18 cellular contexts compared by ENCODE assay signal in the genomic region with DNA sequence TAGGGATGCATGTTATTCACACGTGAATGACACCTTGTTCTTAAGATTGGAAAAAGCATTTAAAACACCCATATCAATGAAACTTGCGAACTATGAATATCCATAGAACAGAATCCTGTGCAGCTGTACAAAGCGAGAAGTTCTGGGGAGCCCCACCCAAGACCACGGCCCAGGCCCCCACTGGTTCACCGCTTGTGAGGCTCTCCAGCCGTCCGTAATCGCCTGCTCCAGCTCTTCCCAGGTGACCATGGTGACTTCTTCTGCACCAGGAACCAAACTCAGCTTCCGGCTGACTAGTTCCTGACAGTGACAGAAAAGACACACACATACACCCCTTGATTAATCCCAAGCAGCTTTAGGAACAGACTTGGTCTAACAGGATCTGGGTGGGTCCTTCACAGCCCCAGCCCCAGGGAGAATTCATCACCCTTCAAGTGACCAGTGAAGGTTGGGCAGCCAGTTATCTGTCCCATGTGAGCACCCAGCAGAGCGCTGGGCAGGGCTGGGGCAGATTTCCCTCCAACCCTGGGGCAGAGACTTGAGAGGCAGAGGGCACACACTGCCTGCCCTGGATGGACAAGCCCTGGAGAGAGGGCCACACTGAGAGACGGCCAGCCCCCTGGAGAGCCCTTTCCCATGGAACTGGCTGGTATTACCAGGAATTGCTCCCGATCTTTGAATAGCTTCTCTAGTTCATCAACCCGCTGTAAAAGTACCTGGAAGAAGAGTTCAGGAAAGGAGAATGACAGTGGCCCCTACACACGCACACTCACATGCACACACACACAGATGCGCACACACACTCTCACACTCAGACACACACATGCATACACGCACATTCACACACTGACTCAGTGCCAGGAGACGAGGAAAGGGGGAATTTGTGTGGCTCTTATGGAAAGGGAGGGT. TPM values are rescaled to one million over a fixed set of nuclear protein-coding genes. Genes with fewer than 3 reads are reported as not detected.
DNase-seq lines count a peak whose midpoint lies in the region; ATAC-seq and TF ChIP-seq lines count a peak whose summit lies in the region.
"Had no signal": no experiment of that assay in that cellular context is flagged by ENCODE, and none has a peak within 500 bp of the region (broad histone marks: within the 10 kb centered on the region; RNA-seq: fewer than 3 reads in every experiment).

No MANE protein-coding gene starts in this region.

- H3K27ac ChIP-seq in PC-3 (ENCODE audit: low read length): no peak overlapping the region
- H3K27ac ChIP-seq: KMS-11 had no signal

- no peak overlapping the region for H3K4me2 ChIP-seq in PC-3 (ENCODE audit: low read length)
- H3K4me2 ChIP-seq: GM23338, KMS-11 had no signal

- no peaks in the 10 kb centered on the region for H3K9me3 ChIP-seq in PC-3 (ENCODE audit: low read length)

- H2AFZ ChIP-seq in PC-3 (ENCODE audit: low read length): no peak overlapping the region
- H2AFZ ChIP-seq: GM23338 had no signal

- H3K4me1 ChIP-seq in PC-3 (ENCODE audit: insufficient read depth, low read length): 0 out of 2 replicates have a peak, but pooled peaks cover 7% of the 10 kb centered on the region

- TF ChIP-seq CTCF in GM10248 (IDR thresholded peaks at IDR 0.05; ENCODE audit: control extremely low read depth, extremely low read depth, low read depth, missing control alignments) (no peak), PC-3 (conservative IDR thresholded peaks at IDR 0.05; ENCODE audit: low read depth, low read length) (no peak)

- H3K9me2 ChIP-seq in PC-3 (replicated peaks; ENCODE audit: low read length): no peaks in the 10 kb centered on the region

- no peaks in the 10 kb centered on the region for H3K79me2 ChIP-seq in PC-3 (ENCODE audit: low read length)

- POLR2A ChIA-PET in GM10248 (lab: Yijun Ruan, JAX): no interaction called here
- POLR2A ChIA-PET in PC-3 (lab: Charles Lee; ENCODE audit: unreplicated experiment): no interaction called here

- 0 out of 2 replicates have a peak, but pooled peaks cover 4% of the 10 kb centered on the region for H3K36me3 ChIP-seq in PC-3 (ENCODE audit: low read depth, low read length)

- intact Hi-C loops in PC-3 (cut with micrococcal nuclease): no loop called here

- no peaks in the 10 kb centered on the region for H3F3A ChIP-seq in PC-3 (ENCODE audit: low read length, unreplicated experiment)

- ATAC-seq in PC-3: no peak
- ATAC-seq in GM18502 (IDR thresholded peaks at IDR 0.05; ENCODE audit: poor library complexity, unreplicated experiment): no peak

- no peak overlapping the region for H3K9ac ChIP-seq in PC-3 (ENCODE audit: low read length)
- H3K9ac ChIP-seq: KMS-11 had no signal

- H3K4me3 ChIP-seq in PC-3 (ENCODE audit: low read length): no peak overlapping the region
- H3K4me3 ChIP-seq: GM23338 had no signal

- CTCF ChIA-PET in GM10248 (lab: Yijun Ruan, JAX) (interaction anchor here (0.6 to 10.6 kb wide), 28 partner anchors 9 to 320 kb away, joined by 3 to 203 read pairs (median 4); a partner anchor contains a TSS), PC-3 (lab: Charles Lee) (interaction anchor here (0.6 to 2.6 kb wide), 6 partner anchors 47 to 94 kb away, joined by 3 to 20 read pairs (median 4); a partner anchor contains a TSS)

- no peaks in the 10 kb centered on the region for H3K27me3 ChIP-seq in PC-3 (ENCODE audit: low read length)

- BruUV-seq in PC-3 (replicated peaks; lab: Mats Ljungman, UMichigan): TSS peak; percentile 1

- DNase-seq in GM10248 (ENCODE audit: extremely low spot score) (peak; percentile 11), PC-3 (no peak), islet precursor cell (peak; percentile 55), retina (peak; percentile 41), kidney tubule cell (ENCODE audit: low spot score) (no peak), NOMO-1 treated with dmso at 0.1 percent for 144 hours (lab: John Stamatoyannopoulos, UW; ENCODE audit: unreplicated experiment) (no peak)
- DNase-seq: Calu3; CD4-positive, alpha-beta memory T cell; HFFc6; NCI-H1436; NCI-H2029; NCI-H2171 treated with DMSO at 0.1 percent for 48 hours; NCI-H446 treated with DMSO at 0.1 percent for 48 hours; NCI-H748 treated with DMSO at 0.1 percent for 48 hours; SHP77 had no signal

- H4K20me1 ChIP-seq in PC-3 (ENCODE audit: low read length): no peaks in the 10 kb centered on the region

RNA-seq across cellular contexts. Expression of a gene that starts 3.6 kb away (rescaled TPM):
- total RNA-seq in PC-3 (2014; rRNA removed): 2.2 and 5.7 TPM in 2 replicates

RNA-seq across cellular contexts. Expression of a gene that starts 39.3 kb away (rescaled TPM):
- total RNA-seq in PC-3 (2014; rRNA removed): 59.5 and 63.5 TPM in 2 replicates

RNA-seq across cellular contexts. Expression of a gene that starts 49.2 kb away (rescaled TPM):
- 43.9 and 47.8 TPM in 2 replicates for total RNA-seq in PC-3 (2014; rRNA removed)

Comparison
In these comparisons a context has a peak if more than half of its experiments do, and no peak if none do; other contexts are left out.
1. DNase-seq: peak in GM10248 (single experiment), islet precursor cell (single experiment) and retina (single experiment); none in PC-3 (single experiment), kidney tubule cell (single experiment) and NOMO-1 treated with dmso at 0.1 percent for 144 hours (single experiment).